In the genomic region with DNA sequence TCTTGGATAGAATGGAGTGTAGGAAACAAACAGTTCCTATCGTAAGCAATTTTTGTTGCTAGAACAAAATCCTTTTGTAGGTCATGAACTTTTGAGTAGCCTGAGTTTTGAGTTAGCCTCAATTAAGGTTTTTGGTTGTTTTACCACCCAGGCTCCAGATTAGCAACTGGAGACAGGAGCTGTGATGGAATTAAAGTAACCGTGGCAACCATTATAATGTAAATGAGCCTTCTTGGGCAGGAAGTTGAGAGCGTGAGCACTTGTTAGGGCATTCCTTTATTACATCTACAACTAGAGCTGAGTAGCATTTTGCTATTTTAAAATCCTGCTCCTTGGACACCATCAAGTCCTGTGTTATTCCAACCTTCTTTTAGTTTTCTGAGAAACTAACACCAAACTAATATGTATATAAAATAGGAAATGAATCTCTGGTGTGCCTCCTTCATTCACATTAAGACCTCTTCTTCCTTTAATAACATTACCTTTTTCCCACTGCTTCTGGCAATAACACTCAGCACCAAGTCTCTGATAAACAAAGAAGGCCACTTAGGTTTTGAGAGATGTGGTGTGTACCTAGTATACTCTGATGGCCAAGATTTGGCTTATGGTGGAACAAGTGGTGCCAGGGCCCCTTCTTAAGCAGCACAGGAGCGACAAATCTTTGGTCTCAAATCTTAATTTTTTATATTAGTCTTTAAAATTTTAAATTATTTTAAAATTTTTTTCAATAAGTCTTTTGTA, we compare ENCODE assay signal across 1 cellular context.
TF ChIP-seq lines count a peak whose summit lies in the region.

No MANE protein-coding gene starts in this region.

TF ChIP-seq in WTC11, 78 proteins besides CTCF, POLR2A, EP300 and RAD21 (continued from another document):
- TF ChIP-seq, protein P1, sequence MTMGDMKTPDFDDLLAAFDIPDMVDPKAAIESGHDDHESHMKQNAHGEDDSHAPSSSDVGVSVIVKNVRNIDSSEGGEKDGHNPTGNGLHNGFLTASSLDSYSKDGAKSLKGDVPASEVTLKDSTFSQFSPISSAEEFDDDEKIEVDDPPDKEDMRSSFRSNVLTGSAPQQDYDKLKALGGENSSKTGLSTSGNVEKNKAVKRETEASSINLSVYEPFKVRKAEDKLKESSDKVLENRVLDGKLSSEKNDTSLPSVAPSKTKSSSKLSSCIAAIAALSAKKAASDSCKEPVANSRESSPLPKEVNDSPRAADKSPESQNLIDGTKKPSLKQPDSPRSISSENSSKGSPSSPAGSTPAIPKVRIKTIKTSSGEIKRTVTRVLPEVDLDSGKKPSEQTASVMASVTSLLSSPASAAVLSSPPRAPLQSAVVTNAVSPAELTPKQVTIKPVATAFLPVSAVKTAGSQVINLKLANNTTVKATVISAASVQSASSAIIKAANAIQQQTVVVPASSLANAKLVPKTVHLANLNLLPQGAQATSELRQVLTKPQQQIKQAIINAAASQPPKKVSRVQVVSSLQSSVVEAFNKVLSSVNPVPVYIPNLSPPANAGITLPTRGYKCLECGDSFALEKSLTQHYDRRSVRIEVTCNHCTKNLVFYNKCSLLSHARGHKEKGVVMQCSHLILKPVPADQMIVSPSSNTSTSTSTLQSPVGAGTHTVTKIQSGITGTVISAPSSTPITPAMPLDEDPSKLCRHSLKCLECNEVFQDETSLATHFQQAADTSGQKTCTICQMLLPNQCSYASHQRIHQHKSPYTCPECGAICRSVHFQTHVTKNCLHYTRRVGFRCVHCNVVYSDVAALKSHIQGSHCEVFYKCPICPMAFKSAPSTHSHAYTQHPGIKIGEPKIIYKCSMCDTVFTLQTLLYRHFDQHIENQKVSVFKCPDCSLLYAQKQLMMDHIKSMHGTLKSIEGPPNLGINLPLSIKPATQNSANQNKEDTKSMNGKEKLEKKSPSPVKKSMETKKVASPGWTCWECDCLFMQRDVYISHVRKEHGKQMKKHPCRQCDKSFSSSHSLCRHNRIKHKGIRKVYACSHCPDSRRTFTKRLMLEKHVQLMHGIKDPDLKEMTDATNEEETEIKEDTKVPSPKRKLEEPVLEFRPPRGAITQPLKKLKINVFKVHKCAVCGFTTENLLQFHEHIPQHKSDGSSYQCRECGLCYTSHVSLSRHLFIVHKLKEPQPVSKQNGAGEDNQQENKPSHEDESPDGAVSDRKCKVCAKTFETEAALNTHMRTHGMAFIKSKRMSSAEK (CRISPR knock-in tag; IDR thresholded peaks at IDR 0.05; ENCODE audit: borderline replicate concordance): no peak
- TF ChIP-seq ZNF423 (CRISPR knock-in tag; IDR thresholded peaks at IDR 0.05) (no peak), RORB (CRISPR knock-in tag; IDR thresholded peaks at IDR 0.05) (no peak), CREM (CRISPR knock-in tag; IDR thresholded peaks at IDR 0.05) (no peak), NR3C1 (CRISPR knock-in tag; conservative IDR thresholded peaks at IDR 0.05; ENCODE audit: low read depth) (no peak), TP53 (CRISPR knock-in tag; IDR thresholded peaks at IDR 0.05) (no peak), ZNF317 (CRISPR knock-in tag; IDR thresholded peaks at IDR 0.05; ENCODE audit: borderline replicate concordance, low read depth) (no peak), JAZF1 (CRISPR knock-in tag; IDR thresholded peaks at IDR 0.05) (no peak)
- TF ChIP-seq, protein P2, sequence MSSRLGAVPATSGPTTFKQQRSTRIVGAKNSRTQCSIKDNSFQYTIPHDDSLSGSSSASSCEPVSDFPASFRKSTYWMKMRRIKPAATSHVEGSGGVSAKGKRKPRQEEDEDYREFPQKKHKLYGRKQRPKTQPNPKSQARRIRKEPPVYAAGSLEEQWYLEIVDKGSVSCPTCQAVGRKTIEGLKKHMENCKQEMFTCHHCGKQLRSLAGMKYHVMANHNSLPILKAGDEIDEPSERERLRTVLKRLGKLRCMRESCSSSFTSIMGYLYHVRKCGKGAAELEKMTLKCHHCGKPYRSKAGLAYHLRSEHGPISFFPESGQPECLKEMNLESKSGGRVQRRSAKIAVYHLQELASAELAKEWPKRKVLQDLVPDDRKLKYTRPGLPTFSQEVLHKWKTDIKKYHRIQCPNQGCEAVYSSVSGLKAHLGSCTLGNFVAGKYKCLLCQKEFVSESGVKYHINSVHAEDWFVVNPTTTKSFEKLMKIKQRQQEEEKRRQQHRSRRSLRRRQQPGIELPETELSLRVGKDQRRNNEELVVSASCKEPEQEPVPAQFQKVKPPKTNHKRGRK (CRISPR knock-in tag; IDR thresholded peaks at IDR 0.05; ENCODE audit: borderline replicate concordance): no peak
- TF ChIP-seq, protein P3, sequence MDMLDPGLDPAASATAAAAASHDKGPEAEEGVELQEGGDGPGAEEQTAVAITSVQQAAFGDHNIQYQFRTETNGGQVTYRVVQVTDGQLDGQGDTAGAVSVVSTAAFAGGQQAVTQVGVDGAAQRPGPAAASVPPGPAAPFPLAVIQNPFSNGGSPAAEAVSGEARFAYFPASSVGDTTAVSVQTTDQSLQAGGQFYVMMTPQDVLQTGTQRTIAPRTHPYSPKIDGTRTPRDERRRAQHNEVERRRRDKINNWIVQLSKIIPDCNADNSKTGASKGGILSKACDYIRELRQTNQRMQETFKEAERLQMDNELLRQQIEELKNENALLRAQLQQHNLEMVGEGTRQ (CRISPR knock-in tag; IDR thresholded peaks at IDR 0.05): no peak
- TF ChIP-seq, protein P4, sequence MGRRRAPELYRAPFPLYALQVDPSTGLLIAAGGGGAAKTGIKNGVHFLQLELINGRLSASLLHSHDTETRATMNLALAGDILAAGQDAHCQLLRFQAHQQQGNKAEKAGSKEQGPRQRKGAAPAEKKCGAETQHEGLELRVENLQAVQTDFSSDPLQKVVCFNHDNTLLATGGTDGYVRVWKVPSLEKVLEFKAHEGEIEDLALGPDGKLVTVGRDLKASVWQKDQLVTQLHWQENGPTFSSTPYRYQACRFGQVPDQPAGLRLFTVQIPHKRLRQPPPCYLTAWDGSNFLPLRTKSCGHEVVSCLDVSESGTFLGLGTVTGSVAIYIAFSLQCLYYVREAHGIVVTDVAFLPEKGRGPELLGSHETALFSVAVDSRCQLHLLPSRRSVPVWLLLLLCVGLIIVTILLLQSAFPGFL (CRISPR knock-in tag; IDR thresholded peaks at IDR 0.05; ENCODE audit: borderline replicate concordance): no peak
